18 cellular contexts compared by ENCODE assay signal in genomic region chr2:159199751-159200465, GRCh38.
DNase-seq lines count a peak whose midpoint lies in the region; ATAC-seq and TF ChIP-seq lines count a peak whose summit lies in the region.
"Had no signal": no experiment of that assay in that cellular context is flagged by ENCODE, and none has a peak within 500 bp of the region (broad histone marks: within the 10 kb centered on the region; RNA-seq: fewer than 3 reads in every experiment).

No MANE protein-coding gene starts in this region.

- no peak overlapping the region for H2BK12ac ChIP-seq in mesenchymal stem cell (ENCODE audit: low read length in 2 of 2)

- H3K9me3 ChIP-seq in mesenchymal stem cell (ENCODE audit: control insufficient read depth, low read length) (no peaks in the 10 kb centered on the region), thyroid gland (no peaks in the 10 kb centered on the region)

- peak overlapping the region in 1 of 2 experiments; percentile 24 for H3K4ac ChIP-seq in mesenchymal stem cell (ENCODE audit: low read depth in 1 of 2, low read length in 2 of 2)

- H3K36me3 ChIP-seq in mesenchymal stem cell (ENCODE audit: control insufficient read depth in 1 of 2, insufficient read depth in 2 of 2, low read depth in 1 of 2, low read length in 2 of 2) (peaks cover 24 to 40% of the 10 kb centered on the region in 2 experiments), thyroid gland (peaks cover 12 to 25% of the 10 kb centered on the region in 2 donors)

- H3K27me3 ChIP-seq in mesenchymal stem cell (ENCODE audit: control insufficient read depth in 1 of 2, insufficient read depth in 1 of 2, low read length in 2 of 2), result no peaks in the 10 kb centered on the region
- no peaks in the 10 kb centered on the region for H3K27me3 ChIP-seq in thyroid gland

- H2BK15ac ChIP-seq in mesenchymal stem cell (ENCODE audit: low read depth, poor library complexity, severe bottlenecking), result no peak overlapping the region

- ATAC-seq in GM21529 (IDR thresholded peaks at IDR 0.05; ENCODE audit: unreplicated experiment), result no peak
- ATAC-seq: activated T-cell treated with anti-CD3 and anti-CD28 coated beads, Interleukin-2, amount 50 U/mL, for 4 hours had no signal

- no peak overlapping the region for H3K4me3 ChIP-seq in choroid plexus epithelial cell (ENCODE audit: low read depth, low read length)
- no peak overlapping the region for H3K4me3 ChIP-seq in mesenchymal stem cell (ENCODE audit: insufficient read depth in 1 of 2, low read depth in 1 of 2, low read length in 2 of 2)
- H3K4me3 ChIP-seq in thyroid gland (replicated peaks in 1 of 3), result no peak overlapping the region

- 97% methylated on average over 3 of the region's 4 CpGs for WGBS in mesenchymal stem cell
- 93 to 96% methylated on average over 4 of the region's 4 CpGs for WGBS in thyroid gland, 2 donors

- H3K23ac ChIP-seq in mesenchymal stem cell (ENCODE audit: low read length in 2 of 2), result no peak overlapping the region

- no peak for TF ChIP-seq POLR2A in thyroid gland (IDR thresholded peaks at IDR 0.05)

- no peak overlapping the region for H3K27ac ChIP-seq in mesenchymal stem cell (ENCODE audit: low read length, poor library complexity, severe bottlenecking)
- H3K27ac ChIP-seq in thyroid gland, result peak overlapping the region in 2 of 3 donors; percentile 37 to 46
- H3K27ac ChIP-seq: C4-2B had no signal

- TF ChIP-seq CTCF in choroid plexus epithelial cell (conservative IDR thresholded peaks at IDR 0.05; ENCODE audit: low read depth, low read length) (no peak), thyroid gland (IDR thresholded peaks at IDR 0.05) (no peak)

- no peak overlapping the region for H4K91ac ChIP-seq in mesenchymal stem cell (ENCODE audit: low read length)

- DNase-seq in NCI-H82 (lab: John Stamatoyannopoulos, UW) (peak; percentile 13), NCI-H82 treated with DMSO at 0.1 percent for 48 hours (lab: John Stamatoyannopoulos, UW; ENCODE audit: unreplicated experiment) (no peak), choroid plexus epithelial cell (ENCODE audit: low read depth) (peak; percentile 43), mesenchymal stem cell (peak; percentile 20), thyroid gland (no peak), HK-2 (ENCODE audit: unreplicated experiment) (no peak), NCI-H2107 treated with DMSO at 0.1 percent for 48 hours (lab: John Stamatoyannopoulos, UW; ENCODE audit: unreplicated experiment) (no peak)
- DNase-seq: 8988T; activated naive CD8-positive, alpha-beta T cell treated with anti-CD3 and anti-CD28 coated beads, Interleukin-2, amount 10 ng/mL, durations not matched to agents 7 days and 5 days; activated T-cell treated with anti-CD3 and anti-CD28 coated beads, Interleukin-2, amount 50 U/mL, for 4 hours; KBM-7; NCI-H1105 treated with DMSO at 0.1 percent for 48 hours; NCI-H2171; NCI-H774; occipital lobe; stimulated activated CD4-positive, alpha-beta T cell treated with anti-CD3 and anti-CD28 coated beads, Interleukin-4, amount 100 ng/mL, for 1 hour had no signal

- H2BK120ac ChIP-seq in mesenchymal stem cell (ENCODE audit: low read depth, low read length), result no peak overlapping the region

- no peak overlapping the region for H2BK5ac ChIP-seq in mesenchymal stem cell (ENCODE audit: low read depth, low read length, poor library complexity, severe bottlenecking)

- intact Hi-C loops in thyroid gland (cut with DNase I), result no loop called here

- H2AFZ ChIP-seq in mesenchymal stem cell (ENCODE audit: low read depth, low read length), result no peak overlapping the region

- no peak overlapping the region for H3K14ac ChIP-seq in mesenchymal stem cell (ENCODE audit: low read length in 2 of 2)

- no peak overlapping the region for H3K18ac ChIP-seq in mesenchymal stem cell (ENCODE audit: low read depth in 1 of 2, low read length in 2 of 2)

- no peak overlapping the region for H3K4me2 ChIP-seq in mesenchymal stem cell (ENCODE audit: low read length, poor library complexity, severe bottlenecking)

- no peak overlapping the region for H4K8ac ChIP-seq in mesenchymal stem cell (ENCODE audit: low read length)

- no peak overlapping the region for H3K9ac ChIP-seq in mesenchymal stem cell (ENCODE audit: low read length)

- H2AK5ac ChIP-seq in mesenchymal stem cell (ENCODE audit: low read length, severe bottlenecking), result no peak overlapping the region

- peaks cover 14% of the 10 kb centered on the region for H3K79me1 ChIP-seq in mesenchymal stem cell (replicated peaks; ENCODE audit: low read length, poor library complexity, severe bottlenecking)

- H3K4me1 ChIP-seq in mesenchymal stem cell (ENCODE audit: control insufficient read depth, insufficient read depth, low read depth, low read length), result peaks cover 20% of the 10 kb centered on the region
- H3K4me1 ChIP-seq in thyroid gland, result peaks cover 3 to 10% of the 10 kb centered on the region in 2 donors

Comparison
In these comparisons a context has a peak if more than half of its experiments do, and no peak if none do; other contexts are left out.
1. DNase-seq: peak in NCI-H82 (single experiment), choroid plexus epithelial cell (single experiment) and mesenchymal stem cell (single experiment); none in NCI-H82 treated with DMSO at 0.1 percent for 48 hours (single experiment), thyroid gland (0 of 2), HK-2 (single experiment) and NCI-H2107 treated with DMSO at 0.1 percent for 48 hours (single experiment).